ENCODE assay signal across 8 cellular contexts in genomic region chr19:1864480-1865171, GRCh38. TPM values are rescaled to one million over a fixed set of nuclear protein-coding genes. Genes with fewer than 3 reads are reported as not detected.
DNase-seq lines count a peak whose midpoint lies in the region; ATAC-seq and TF ChIP-seq lines count a peak whose summit lies in the region.

No MANE protein-coding gene starts in this region.

- H3K9me3 Mint-ChIP-seq in T-cell (no peaks in the 10 kb centered on the region), immature natural killer cell (peaks cover 0 to 2% (median 0%) of the 10 kb centered on the region in 6 donors)

- H3K4me3 Mint-ChIP-seq in T-cell (peak overlapping the region; percentile 70 to 74 (median 70)), immature natural killer cell (peak overlapping the region; percentile 62 to 78 (median 67))

- H2AFZ ChIP-seq in mammary epithelial cell (ENCODE audit: low read depth, low read length) (peak overlapping the region; percentile 77), smooth muscle cell (ENCODE audit: low read depth) (peak overlapping the region; percentile 22)

- H3K27ac ChIP-seq in mammary epithelial cell (ENCODE audit: insufficient read depth, low read depth, low read length): peak overlapping the region; percentile 64
- H3K27ac ChIP-seq in smooth muscle cell (ENCODE audit: low read depth): peak overlapping the region; percentile 45

- in situ Hi-C loops in mammary epithelial cell (cut with MboI; ENCODE audit: low sequenced_read_pairs in 2 of 2): no loop called here

- H3K27me3 ChIP-seq in mammary epithelial cell (ENCODE audit: insufficient read depth, low read length): no peaks in the 10 kb centered on the region
- H3K27me3 ChIP-seq in smooth muscle cell (ENCODE audit: low read depth): no peaks in the 10 kb centered on the region

- H4K20me1 ChIP-seq in mammary epithelial cell (ENCODE audit: insufficient read depth, low read length) (no peaks in the 10 kb centered on the region), smooth muscle cell (ENCODE audit: low read depth) (peaks cover 34% of the 10 kb centered on the region)

- H3K4me2 ChIP-seq in mammary epithelial cell (ENCODE audit: insufficient read depth, low read depth, low read length) (peak overlapping the region; percentile 88), smooth muscle cell (peak overlapping the region; percentile 93)

- H3K9ac ChIP-seq in mammary epithelial cell (ENCODE audit: insufficient read depth, low read length) (peak overlapping the region; percentile 69), smooth muscle cell (ENCODE audit: low read depth) (peak overlapping the region; percentile 31)

- ATAC-seq in T-cell (replicated peaks in 1 of 4): peak in 2 of 4 experiments; percentile 7 to 9
- no peak for ATAC-seq in GM18502 (IDR thresholded peaks at IDR 0.05; ENCODE audit: poor library complexity, unreplicated experiment)

- H3F3A ChIP-seq in smooth muscle cell (ENCODE audit: low read depth): no peaks in the 10 kb centered on the region

- peaks cover 34% of the 10 kb centered on the region for H3K79me2 ChIP-seq in mammary epithelial cell (ENCODE audit: insufficient read depth, low read length)
- peaks cover 29% of the 10 kb centered on the region for H3K79me2 ChIP-seq in smooth muscle cell (ENCODE audit: low read depth)

- WGBS in mammary epithelial cell (ENCODE audit: low coverage, missing lambda C conversion rate): 25% methylated on average over 10 of the region's 52 CpGs
- WGBS in smooth muscle cell (ENCODE audit: low lambda C conversion rate): 6% methylated on average over 38 of the region's 52 CpGs

- POLR2A ChIA-PET in T-cell (lab: Charles Lee): interaction anchor here in 1 of 2 donors (0.5 to 1.0 kb wide), 2 partner anchors 10 to 1566 kb away, joined by 3 to 8 read pairs; no protein-coding TSS in a partner anchor

- CTCF ChIA-PET in T-cell (lab: Charles Lee) (interaction anchor here in 1 of 2 donors (0.6 to 0.9 kb wide), 2 partner anchors 11 to 26 kb away, joined by 4 read pairs; no protein-coding TSS in a partner anchor), mammary epithelial cell (lab: Charles Lee; ENCODE audit: low non-redundant PET) (interaction anchor here (0.5 to 0.6 kb wide), 5 partner anchors 10 to 240 kb away, joined by 3 to 42 read pairs (median 4); no protein-coding TSS in a partner anchor)

- H3K9me3 ChIP-seq in mammary epithelial cell (replicated peaks; ENCODE audit: insufficient read depth, low read length) (no peaks in the 10 kb centered on the region), smooth muscle cell (replicated peaks; ENCODE audit: low read depth) (no peaks in the 10 kb centered on the region)

- dilution Hi-C loops in mammary epithelial cell (cut with HindIII; ENCODE audit: low sequenced_read_pairs): no loop called here

- intact Hi-C loops in mammary epithelial cell (cut with micrococcal nuclease): loop anchor here (1.0 kb wide), 2 partner anchors 12 to 41 kb away; partner anchors contain the start of genes ADAT3 and SCAMP4

- TSS peak; percentile 71 for BruUV-seq in mammary epithelial cell (replicated peaks; lab: Mats Ljungman, UMichigan)

- H3K4me1 Mint-ChIP-seq in T-cell (peaks cover 18 to 38% (median 37%) of the 10 kb centered on the region in 3 donors), immature natural killer cell (peaks cover 30 to 34% of the 10 kb centered on the region in 2 donors)

- H3K27ac Mint-ChIP-seq in T-cell: peak overlapping the region; percentile 67 to 76
- peak overlapping the region in 4 of 6 donors; percentile 29 to 84 (median 68) for H3K27ac Mint-ChIP-seq in immature natural killer cell

- peaks cover 25% of the 10 kb centered on the region for H3K4me1 ChIP-seq in mammary epithelial cell (ENCODE audit: insufficient read depth, low read length)
- peaks cover 21% of the 10 kb centered on the region for H3K4me1 ChIP-seq in smooth muscle cell (ENCODE audit: low read depth)

- H3K36me3 Mint-ChIP-seq in T-cell: no peaks in the 10 kb centered on the region
- H3K36me3 Mint-ChIP-seq in immature natural killer cell: no peaks in the 10 kb centered on the region

- TF ChIP-seq CTCF in mammary epithelial cell (conservative IDR thresholded peaks at IDR 0.05 in 1 of 2, IDR thresholded peaks at IDR 0.05 in 1 of 2; ENCODE audit: extremely low read depth in 1 of 2, insufficient read depth in 1 of 2, low read depth in 1 of 2, low read length in 2 of 2) (peak; percentile 33 to 76), smooth muscle cell (IDR thresholded peaks at IDR 0.05; ENCODE audit: borderline replicate concordance, insufficient read depth, poor library complexity, severe bottlenecking) (peak; percentile 68)

- H3K4me3 ChIP-seq in mammary epithelial cell (replicated peaks in 1 of 3; ENCODE audit: insufficient read depth in 1 of 3, low read depth in 2 of 3, low read length in 3 of 3): peak overlapping the region; percentile 60 to 71 (median 65)
- H3K4me3 ChIP-seq in smooth muscle cell: peak overlapping the region; percentile 73

- H3K36me3 ChIP-seq in mammary epithelial cell (ENCODE audit: insufficient read depth, low read length) (no peaks in the 10 kb centered on the region), smooth muscle cell (ENCODE audit: low read depth) (no peaks in the 10 kb centered on the region)

- TF ChIP-seq POLR2A in GM18526 (IDR thresholded peaks at IDR 0.05; ENCODE audit: extremely low read depth, insufficient read length): peak; percentile 41

- peak; percentile 50 to 53 for DNase-seq in AML-193 (lab: John Stamatoyannopoulos, UW)
- DNase-seq in HT-29 (ENCODE audit: low spot score): peak; percentile 60
- peak in 12 of 34 experiments; percentile 28 to 60 (median 48) for DNase-seq in T-cell
- no peak for DNase-seq in mammary epithelial cell
- peak; percentile 70 to 74 (median 73) for DNase-seq in immature natural killer cell
- DNase-seq in smooth muscle cell (lab: John Stamatoyannopoulos, UW; ENCODE audit: unreplicated experiment): peak; percentile 52

- H3K27me3 Mint-ChIP-seq in T-cell: no peaks in the 10 kb centered on the region
- peaks cover 8 to 21% (median 9%) of the 10 kb centered on the region in 3 donors for H3K27me3 Mint-ChIP-seq in immature natural killer cell (ENCODE audit: low read depth in 3 of 3)

RNA-seq across cellular contexts. Expression of gene KLF16, which starts 1.2 kb away (rescaled TPM):
- 25.2 and 34.5 TPM in 2 replicates for total RNA-seq in HT-29 (2014; rRNA removed; shearing (Covaris generic))
- total RNA-seq in T-cell: 10 to 100 TPM; 29.8 to 61.4 (median 32.7) TPM
- total RNA-seq in mammary epithelial cell: 10 to 100 TPM; 13.7 to 56.2 TPM
- polyA plus RNA-seq in mammary epithelial cell: 11.9 TPM
- 11.0 TPM for polyA minus RNA-seq in mammary epithelial cell
- polyA plus RNA-seq in immature natural killer cell: under 1 TPM; 0.12 to 0.55 (median 0.49) TPM
- total RNA-seq in smooth muscle cell: 4.3 and 5.8 TPM in 2 replicates
- 15.4 and 16.7 TPM in 2 replicates for polyA plus RNA-seq in smooth muscle cell

RNA-seq across cellular contexts. Expression of gene REXO1, which starts 16.3 kb away (rescaled TPM):
- 19.1 and 26.1 TPM in 2 replicates for total RNA-seq in HT-29 (2014; rRNA removed; shearing (Covaris generic))
- total RNA-seq in T-cell (10 to 100 TPM; 68.4 to 97.5 (median 78.7) TPM), mammary epithelial cell (10 to 100 TPM; 11.3 to 41.0 TPM), smooth muscle cell (5.0 and 10.6 TPM in 2 replicates)
- polyA plus RNA-seq in mammary epithelial cell (22.4 TPM), immature natural killer cell (10 to 100 TPM in 1 of 3 donors, 1 to 10 TPM in 1, under 1 TPM in 1; 0.63 to 13.0 (median 4.5) TPM), smooth muscle cell (11.6 and 17.9 TPM in 2 replicates)
- polyA minus RNA-seq in mammary epithelial cell: 29.8 TPM

RNA-seq across cellular contexts. Expression of gene ABHD17A, which starts 20.7 kb away (rescaled TPM):
- total RNA-seq in HT-29 (2014; rRNA removed; shearing (Covaris generic)): 136 and 141 TPM in 2 replicates
- 100 to 1,000 TPM; 136 to 185 (median 151) TPM for total RNA-seq in T-cell
- total RNA-seq in mammary epithelial cell: 10 to 100 TPM; 46.2 to 61.5 TPM
- 56.8 TPM for polyA plus RNA-seq in mammary epithelial cell
- polyA minus RNA-seq in mammary epithelial cell: 7.2 TPM
- 100 to 1,000 TPM; 652 to 783 (median 741) TPM for polyA plus RNA-seq in immature natural killer cell
- total RNA-seq in smooth muscle cell: 42.9 and 49.2 TPM in 2 replicates
- polyA plus RNA-seq in smooth muscle cell: 98.3 and 106 TPM in 2 replicates

RNA-seq across cellular contexts. Expression of gene ADAT3, which starts 40.6 kb away (rescaled TPM):
- total RNA-seq in HT-29 (2014; rRNA removed; shearing (Covaris generic)): 3.2 and 6.9 TPM in 2 replicates
- total RNA-seq in T-cell (10 to 100 TPM in 1 of 5 donors, 1 to 10 TPM in 4; 6.0 to 16.1 (median 7.7) TPM), mammary epithelial cell (1 to 10 TPM; 3.5 to 7.3 TPM), smooth muscle cell (0.49 and 0.58 TPM in 2 replicates)
- polyA plus RNA-seq in mammary epithelial cell (1.7 TPM), immature natural killer cell (10 to 100 TPM in 1 of 3 donors, 1 to 10 TPM in 2; 2.1 to 10.0 (median 4.3) TPM), smooth muscle cell (2.0 and 4.8 TPM in 2 replicates)
- polyA minus RNA-seq in mammary epithelial cell: not detected

RNA-seq across cellular contexts. Expression of gene SCAMP4, which starts 40.6 kb away (rescaled TPM):
- total RNA-seq in HT-29 (2014; rRNA removed; shearing (Covaris generic)): 67.6 and 73.3 TPM in 2 replicates
- total RNA-seq in T-cell (10 to 100 TPM; 24.8 to 49.2 (median 27.5) TPM), mammary epithelial cell (10 to 100 TPM; 70.2 to 76.5 TPM), smooth muscle cell (72.6 and 96.9 TPM in 2 replicates)
- polyA plus RNA-seq in mammary epithelial cell (31.7 TPM), immature natural killer cell (10 to 100 TPM in 2 of 3 donors, 1 to 10 TPM in 1; 7.6 to 31.9 (median 22.6) TPM), smooth muscle cell (54.5 and 74.1 TPM in 2 replicates)
- 38.7 TPM for polyA minus RNA-seq in mammary epithelial cell
